In the genomic region with DNA sequence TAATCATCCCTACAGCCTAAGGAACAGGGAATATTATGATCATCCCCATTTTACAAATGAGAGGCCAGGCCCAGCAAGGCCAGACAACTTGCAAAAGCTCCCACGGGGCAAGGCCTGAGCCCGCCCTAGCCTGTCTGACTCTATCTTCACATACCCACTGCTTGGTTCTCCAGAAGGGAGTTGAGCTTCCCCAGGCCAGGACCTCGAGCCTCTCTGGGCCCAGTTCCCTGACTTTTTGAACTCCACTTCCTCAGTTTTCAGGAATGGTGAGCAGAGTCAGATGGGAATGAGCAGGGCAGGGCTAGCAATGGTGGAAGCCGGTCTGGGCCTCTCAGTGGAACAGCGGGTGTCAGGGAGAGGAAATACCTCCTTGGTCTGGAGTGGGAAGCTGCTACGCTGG, we compare ENCODE assay signal across 2 cellular contexts.
A peak's percentile ranks its signal among the peaks of the same experiment; 100 is the strongest.
TF ChIP-seq lines count a peak whose summit lies in the region.

No MANE protein-coding gene starts in this region.

TF ChIP-seq in liver, 16 proteins besides CTCF, POLR2A, EP300 and RAD21:
- peak; percentile 94 for TF ChIP-seq NR2F2 (IDR thresholded peaks at IDR 0.05)
- peak; percentile 22 for TF ChIP-seq SP1 (IDR thresholded peaks at IDR 0.05)
- TF ChIP-seq, protein P1, sequence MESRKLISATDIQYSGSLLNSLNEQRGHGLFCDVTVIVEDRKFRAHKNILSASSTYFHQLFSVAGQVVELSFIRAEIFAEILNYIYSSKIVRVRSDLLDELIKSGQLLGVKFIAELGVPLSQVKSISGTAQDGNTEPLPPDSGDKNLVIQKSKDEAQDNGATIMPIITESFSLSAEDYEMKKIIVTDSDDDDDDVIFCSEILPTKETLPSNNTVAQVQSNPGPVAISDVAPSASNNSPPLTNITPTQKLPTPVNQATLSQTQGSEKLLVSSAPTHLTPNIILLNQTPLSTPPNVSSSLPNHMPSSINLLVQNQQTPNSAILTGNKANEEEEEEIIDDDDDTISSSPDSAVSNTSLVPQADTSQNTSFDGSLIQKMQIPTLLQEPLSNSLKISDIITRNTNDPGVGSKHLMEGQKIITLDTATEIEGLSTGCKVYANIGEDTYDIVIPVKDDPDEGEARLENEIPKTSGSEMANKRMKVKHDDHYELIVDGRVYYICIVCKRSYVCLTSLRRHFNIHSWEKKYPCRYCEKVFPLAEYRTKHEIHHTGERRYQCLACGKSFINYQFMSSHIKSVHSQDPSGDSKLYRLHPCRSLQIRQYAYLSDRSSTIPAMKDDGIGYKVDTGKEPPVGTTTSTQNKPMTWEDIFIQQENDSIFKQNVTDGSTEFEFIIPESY (IDR thresholded peaks at IDR 0.05): no peak
- TF ChIP-seq, protein P2, sequence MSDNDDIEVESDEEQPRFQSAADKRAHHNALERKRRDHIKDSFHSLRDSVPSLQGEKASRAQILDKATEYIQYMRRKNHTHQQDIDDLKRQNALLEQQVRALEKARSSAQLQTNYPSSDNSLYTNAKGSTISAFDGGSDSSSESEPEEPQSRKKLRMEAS (IDR thresholded peaks at IDR 0.05): no peak
- TF ChIP-seq, protein P3, sequence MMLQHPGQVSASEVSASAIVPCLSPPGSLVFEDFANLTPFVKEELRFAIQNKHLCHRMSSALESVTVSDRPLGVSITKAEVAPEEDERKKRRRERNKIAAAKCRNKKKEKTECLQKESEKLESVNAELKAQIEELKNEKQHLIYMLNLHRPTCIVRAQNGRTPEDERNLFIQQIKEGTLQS (IDR thresholded peaks at IDR 0.05): no peak
- peak; percentile 10 to 36 for TF ChIP-seq RXRA (IDR thresholded peaks at IDR 0.05)
- TF ChIP-seq JUND (IDR thresholded peaks at IDR 0.05): no peak
- no peak for TF ChIP-seq YY1 (IDR thresholded peaks at IDR 0.05)
- no peak for TF ChIP-seq FOXA2 (IDR thresholded peaks at IDR 0.05)
- TF ChIP-seq HNF4A (conservative IDR thresholded peaks at IDR 0.05): no peak

TF ChIP-seq in HepG2, 621 proteins besides CTCF, POLR2A, EP300 and RAD21:
- no peak for TF ChIP-seq PHF21A (CRISPR knock-in tag; IDR thresholded peaks at IDR 0.05)
